In genomic region chr22:39089928-39090327, GRCh38 we compare ENCODE assay signal across 15 cellular contexts. TPM values are rescaled to one million over a fixed set of nuclear protein-coding genes. Genes with fewer than 3 reads are reported as not detected.
DNase-seq lines count a peak whose midpoint lies in the region; ATAC-seq, FAIRE-seq and TF ChIP-seq lines count a peak whose summit lies in the region.
"Had no signal": no experiment of that assay in that cellular context is flagged by ENCODE, and none has a peak within 500 bp of the region (broad histone marks: within the 10 kb centered on the region; RNA-seq: fewer than 3 reads in every experiment).

No MANE protein-coding gene starts in this region.

- H3K79me2 ChIP-seq in K562 (ENCODE audit: control insufficient read depth, insufficient read depth, low read length), result no peaks in the 10 kb centered on the region
- H3K79me2 ChIP-seq: parathyroid adenoma had no signal

- H3K4me1 ChIP-seq in K562 (replicated peaks in 1 of 2; ENCODE audit: control insufficient read depth in 2 of 2, insufficient read depth in 2 of 2, low read length in 2 of 2), result peaks cover 2 to 22% of the 10 kb centered on the region in 2 experiments; a peak in 4 of 5 replicates
- H3K4me1 ChIP-seq: adrenal gland, parathyroid adenoma, tibial artery had no signal

- H2AFZ ChIP-seq in K562 (ENCODE audit: low read depth, low read length), result no peak overlapping the region
- H2AFZ ChIP-seq: parathyroid adenoma had no signal

- H3K4me3 Mint-ChIP-seq in activated CD4-positive, alpha-beta T cell treated with anti-CD3 and anti-CD28 coated beads, Interleukin-2, amount 10 ng/mL, durations not matched to agents 7 days and 5 days, result peak overlapping the region; percentile 69
- H3K4me3 Mint-ChIP-seq: HFFc6 had no signal

- peak overlapping the region in 1 of 2 experiments; percentile 14; a peak in 1 of 4 replicates for H3K9ac ChIP-seq in K562 (ENCODE audit: insufficient read depth in 1 of 2, low read depth in 2 of 2, low read length in 2 of 2)
- H3K9ac ChIP-seq: parathyroid adenoma had no signal

- no peaks in the 10 kb centered on the region for H3K27me3 ChIP-seq in K562 (ENCODE audit: control insufficient read depth in 2 of 2, insufficient read depth in 2 of 2, low read length in 2 of 2)
- H3K27me3 ChIP-seq: adrenal gland had no signal

- BruUV-seq in K562 (replicated peaks; lab: Mats Ljungman, UMichigan), result no TSS peak

- in situ Hi-C loops in K562 (cut with MboI), result no loop called here

- POLR2A ChIA-PET in activated CD4-positive, alpha-beta T cell treated with anti-CD3 and anti-CD28 coated beads, Interleukin-2, amount 10 ng/mL, durations not matched to agents 7 days and 5 days (lab: Charles Lee), result interaction anchor here (1.7 kb wide), 1 partner anchor 12 kb away, joined by 4 read pairs; the partner anchor contains the start of gene APOBEC3G
- POLR2A ChIA-PET in K562 (lab: Yijun Ruan, JAX), result no interaction called here

- TF ChIP-seq POLR2A in K562 (conservative IDR thresholded peaks at IDR 0.05), result no peak

- CTCF ChIA-PET in activated CD4-positive, alpha-beta T cell treated with anti-CD3 and anti-CD28 coated beads, Interleukin-2, amount 10 ng/mL, durations not matched to agents 7 days and 5 days (lab: Charles Lee), result interaction anchor here (1.0 to 1.6 kb wide), 5 partner anchors 9 to 74 kb away, joined by 3 to 7 read pairs (median 3); no protein-coding TSS in a partner anchor
- CTCF ChIA-PET in K562 (lab: Yijun Ruan, JAX; ENCODE audit: low intra/inter-chr PET ratio), result no interaction called here

- no peak for TF ChIP-seq CTCF in K562 (IDR thresholded peaks at IDR 0.05 in 2 of 3, conservative IDR thresholded peaks at IDR 0.05 in 1 of 3; ENCODE audit: insufficient read depth in 2 of 3, low read depth in 1 of 3, low read length in 3 of 3)

- no peaks in the 10 kb centered on the region for H3K9me3 Mint-ChIP-seq in activated CD4-positive, alpha-beta T cell treated with anti-CD3 and anti-CD28 coated beads, Interleukin-2, amount 10 ng/mL, durations not matched to agents 7 days and 5 days
- H3K9me3 Mint-ChIP-seq: HFFc6 had no signal

- no peak overlapping the region for H3K4me2 ChIP-seq in K562 (ENCODE audit: insufficient read depth, low read length)

- no peak overlapping the region for H3K4me3 ChIP-seq in K562
- no peak overlapping the region for H3K4me3 ChIP-seq in skin epidermis
- H3K4me3 ChIP-seq: adrenal gland, tibial artery had no signal

- intact Hi-C loops in K562 (cut with micrococcal nuclease), result no loop called here

- peaks cover 35% of the 10 kb centered on the region for H3K36me3 Mint-ChIP-seq in activated CD4-positive, alpha-beta T cell treated with anti-CD3 and anti-CD28 coated beads, Interleukin-2, amount 10 ng/mL, durations not matched to agents 7 days and 5 days (ENCODE audit: low read depth)

- no peaks in the 10 kb centered on the region for H3K9me3 ChIP-seq in K562 (replicated peaks; ENCODE audit: control insufficient read depth, insufficient read depth, low read depth, low read length)
- H3K9me3 ChIP-seq: adrenal gland, tibial artery had no signal

- no peak for TF ChIP-seq RAD21 in K562 (CRISPR knock-in tag; conservative IDR thresholded peaks at IDR 0.05 in 1 of 2, IDR thresholded peaks at IDR 0.05 in 1 of 2)

- no peak for DNase-seq in activated CD4-positive, alpha-beta T cell treated with anti-CD3 and anti-CD28 coated beads, Interleukin-2, amount 10 ng/mL, durations not matched to agents 7 days and 5 days
- DNase-seq in activated CD4-positive, alpha-beta T cell treated with anti-CD3 and anti-CD28 coated beads, Interleukin-2, amount 50 U/mL, for 4 hours, result no peak
- DNase-seq in M059J (ENCODE audit: low read depth) (peak; percentile 23), K562 (ENCODE audit: extremely low read depth in 1 of 4, low spot score in 3 of 4) (peak in 2 of 4 experiments; percentile 19 to 33), GM19238 (ENCODE audit: insufficient read length, low spot score) (no peak), NCI-H2107 treated with DMSO at 0.1 percent for 48 hours (lab: John Stamatoyannopoulos, UW; ENCODE audit: unreplicated experiment) (no peak)
- DNase-seq: HFFc6, mesenchymal stem cell, OCI-M1, tibial artery had no signal

- peak overlapping the region; percentile 97 for H3K27ac Mint-ChIP-seq in activated CD4-positive, alpha-beta T cell treated with anti-CD3 and anti-CD28 coated beads, Interleukin-2, amount 10 ng/mL, durations not matched to agents 7 days and 5 days
- H3K27ac Mint-ChIP-seq: HFFc6 had no signal

- no peaks in the 10 kb centered on the region for H3K36me3 ChIP-seq in K562 (ENCODE audit: control insufficient read depth, insufficient read depth, low read length)
- H3K36me3 ChIP-seq: adrenal gland, tibial artery had no signal

- no peak overlapping the region for H3K27ac ChIP-seq in K562 (ENCODE audit: extremely low read depth, low read depth, low read length)
- H3K27ac ChIP-seq in skin epidermis, result peak overlapping the region in 16 of 21 experiments; percentile 28 to 95 (median 72)
- H3K27ac ChIP-seq: parathyroid adenoma, tibial artery had no signal

- no peaks in the 10 kb centered on the region for H3K27me3 Mint-ChIP-seq in activated CD4-positive, alpha-beta T cell treated with anti-CD3 and anti-CD28 coated beads, Interleukin-2, amount 10 ng/mL, durations not matched to agents 7 days and 5 days

- peaks cover 95% of the 10 kb centered on the region for H3K4me1 Mint-ChIP-seq in activated CD4-positive, alpha-beta T cell treated with anti-CD3 and anti-CD28 coated beads, Interleukin-2, amount 10 ng/mL, durations not matched to agents 7 days and 5 days

- H4K20me1 ChIP-seq in K562 (replicated peaks; ENCODE audit: control insufficient read depth, insufficient read depth, low read length), result no peaks in the 10 kb centered on the region

- FAIRE-seq in K562 (lab: Jason Lieb, UNC), result no peak
- FAIRE-seq: colon had no signal

- ATAC-seq in K562, result no peak
- no peak for ATAC-seq in HG03045 (IDR thresholded peaks at IDR 0.05; ENCODE audit: unreplicated experiment)

- no peak for TF ChIP-seq EP300 in K562 (IDR thresholded peaks at IDR 0.05; ENCODE audit: low read length)

- WGBS in K562 (ENCODE audit: insufficient coverage, low coverage, missing lambda C conversion rate), result 30% methylated on average over 6 of the region's 6 CpGs

- no peaks in the 10 kb centered on the region for H3K9me1 ChIP-seq in K562 (ENCODE audit: control insufficient read depth, insufficient read depth, low read length)

RNA-seq across cellular contexts. Expression of gene APOBEC3H, which starts 7.1 kb away (rescaled TPM):
- total RNA-seq in activated CD4-positive, alpha-beta T cell treated with anti-CD3 and anti-CD28 coated beads, Interleukin-2, amount 10 ng/mL, durations not matched to agents 7 days and 5 days, result 10 to 100 TPM; 46.0 to 54.3 TPM
- total RNA-seq in M059J (2014; rRNA removed; shearing (Covaris generic)), result 1.7 TPM in 1 of 2 replicates, not detected in the other
- not detected in 2 replicates for total RNA-seq in K562 (2011; cell fraction: chromatin; rRNA removed; ENCODE audit: low replicate concordance)
- not detected in 2 replicates for total RNA-seq in K562 (2011; cell fraction: nucleolus; rRNA removed)
- total RNA-seq in K562 (2011; cell fraction: nucleoplasm; rRNA removed), result not detected in 2 replicates
- total RNA-seq in K562 (2014; rRNA removed) (not detected in 2 replicates), K562 (2014; rRNA removed; fragmentation: Illumina TruSeq; extraction: Trizol) (not detected in 2 replicates), K562 (2015; rRNA removed; fragmentation: Illumina TruSeq; extraction: Trizol) (not detected in 2 replicates), K562 (2021) (not detected in 2 replicates)
- polyA plus RNA-seq in K562 (2011; rRNA removed) (not detected in 2 replicates), K562 (2014; fragmentation: Illumina TruSeq; extraction: Trizol) (not detected in 2 replicates), K562 (2014; fragmentation: Nextera tagmentation; extraction: Ambion mirVana) (under 1 TPM in 1 of 2 experiments, not detected in 1; 0.10 TPM), K562 (2014; rRNA removed) (0.21 TPM in 1 of 2 replicates, not detected in the other)
- not detected in 2 replicates for polyA plus RNA-seq in K562 (2011; cell fraction: cytosol; rRNA removed)
- polyA plus RNA-seq in K562 (2011; cell fraction: nucleus; rRNA removed), result 0.24 TPM in 2 replicates
- 0.08 TPM in 1 of 2 replicates, not detected in the other for polyA plus RNA-seq in K562 (2012)
- not detected in 2 replicates for polyA minus RNA-seq in K562 (2011; rRNA and poly(A)+ RNA removed)
- polyA minus RNA-seq in K562 (2011; cell fraction: cytosol; rRNA and poly(A)+ RNA removed), result not detected in 2 replicates
- polyA minus RNA-seq in K562 (2011; cell fraction: nucleus; rRNA and poly(A)+ RNA removed), result not detected in 2 replicates

RNA-seq across cellular contexts. Expression of gene APOBEC3G, which starts 12.9 kb away (rescaled TPM):
- 10 to 100 TPM; 89.6 to 96.4 TPM for total RNA-seq in activated CD4-positive, alpha-beta T cell treated with anti-CD3 and anti-CD28 coated beads, Interleukin-2, amount 10 ng/mL, durations not matched to agents 7 days and 5 days
- total RNA-seq in M059J (2014; rRNA removed; shearing (Covaris generic)), result 23.4 and 30.1 TPM in 2 replicates
- total RNA-seq in K562 (2011; cell fraction: chromatin; rRNA removed; ENCODE audit: low replicate concordance), result 9.8 and 25.1 TPM in 2 replicates
- 18.3 and 21.7 TPM in 2 replicates for total RNA-seq in K562 (2011; cell fraction: nucleolus; rRNA removed)
- total RNA-seq in K562 (2011; cell fraction: nucleoplasm; rRNA removed), result 14.8 and 18.6 TPM in 2 replicates
- total RNA-seq in K562 (2014; rRNA removed) (7.8 and 8.2 TPM in 2 replicates), K562 (2014; rRNA removed; fragmentation: Illumina TruSeq; extraction: Trizol) (7.1 and 7.2 TPM in 2 replicates), K562 (2015; rRNA removed; fragmentation: Illumina TruSeq; extraction: Trizol) (5.2 and 5.3 TPM in 2 replicates), K562 (2021) (6.2 and 6.6 TPM in 2 replicates)
- polyA plus RNA-seq in K562 (2011; rRNA removed) (6.8 and 12.6 TPM in 2 replicates), K562 (2014; fragmentation: Illumina TruSeq; extraction: Trizol) (9.1 and 12.0 TPM in 2 replicates), K562 (2014; fragmentation: Nextera tagmentation; extraction: Ambion mirVana) (10 to 100 TPM; 20.4 to 20.8 TPM), K562 (2014; rRNA removed) (11.4 and 14.3 TPM in 2 replicates)
- polyA plus RNA-seq in K562 (2011; cell fraction: cytosol; rRNA removed), result 6.6 and 11.1 TPM in 2 replicates
- polyA plus RNA-seq in K562 (2011; cell fraction: nucleus; rRNA removed), result 5.5 and 10.5 TPM in 2 replicates
- polyA plus RNA-seq in K562 (2012), result 6.7 and 14.8 TPM in 2 replicates
- 6.3 and 11.5 TPM in 2 replicates for polyA minus RNA-seq in K562 (2011; rRNA and poly(A)+ RNA removed)
- 4.2 and 6.1 TPM in 2 replicates for polyA minus RNA-seq in K562 (2011; cell fraction: cytosol; rRNA and poly(A)+ RNA removed)
- 6.1 and 7.0 TPM in 2 replicates for polyA minus RNA-seq in K562 (2011; cell fraction: nucleus; rRNA and poly(A)+ RNA removed)

RNA-seq across cellular contexts. Expression of gene APOBEC3F, which starts 49.3 kb away (rescaled TPM):
- 10 to 100 TPM; 27.9 to 33.8 TPM for total RNA-seq in activated CD4-positive, alpha-beta T cell treated with anti-CD3 and anti-CD28 coated beads, Interleukin-2, amount 10 ng/mL, durations not matched to agents 7 days and 5 days
- 4.8 and 6.1 TPM in 2 replicates for total RNA-seq in M059J (2014; rRNA removed; shearing (Covaris generic))
- 10.6 and 19.4 TPM in 2 replicates for total RNA-seq in K562 (2011; cell fraction: chromatin; rRNA removed; ENCODE audit: low replicate concordance)
- total RNA-seq in K562 (2011; cell fraction: nucleolus; rRNA removed), result 12.4 and 13.3 TPM in 2 replicates
- total RNA-seq in K562 (2011; cell fraction: nucleoplasm; rRNA removed), result 9.5 and 12.7 TPM in 2 replicates
- total RNA-seq in K562 (2014; rRNA removed), result 1.6 and 2.4 TPM in 2 replicates
- total RNA-seq in K562 (2014; rRNA removed; fragmentation: Illumina TruSeq; extraction: Trizol), result 0.80 and 1.1 TPM in 2 replicates
- 1.5 and 1.9 TPM in 2 replicates for total RNA-seq in K562 (2015; rRNA removed; fragmentation: Illumina TruSeq; extraction: Trizol)
- 3.3 and 5.0 TPM in 2 replicates for total RNA-seq in K562 (2021)
- polyA plus RNA-seq in K562 (2011; rRNA removed), result 1.6 TPM in 2 replicates
- polyA plus RNA-seq in K562 (2011; cell fraction: cytosol; rRNA removed), result 2.4 and 2.5 TPM in 2 replicates
- 2.4 and 2.7 TPM in 2 replicates for polyA plus RNA-seq in K562 (2011; cell fraction: nucleus; rRNA removed)
- 2.3 and 2.9 TPM in 2 replicates for polyA plus RNA-seq in K562 (2012)
- polyA plus RNA-seq in K562 (2014; fragmentation: Illumina TruSeq; extraction: Trizol), result 2.2 and 2.7 TPM in 2 replicates
- polyA plus RNA-seq in K562 (2014; fragmentation: Nextera tagmentation; extraction: Ambion mirVana), result 1 to 10 TPM; 1.4 to 2.0 TPM
- 1.7 and 4.0 TPM in 2 replicates for polyA plus RNA-seq in K562 (2014; rRNA removed)
- polyA minus RNA-seq in K562 (2011; rRNA and poly(A)+ RNA removed), result 2.8 and 3.4 TPM in 2 replicates
- 0.73 and 2.1 TPM in 2 replicates for polyA minus RNA-seq in K562 (2011; cell fraction: cytosol; rRNA and poly(A)+ RNA removed)
- 6.7 and 7.0 TPM in 2 replicates for polyA minus RNA-seq in K562 (2011; cell fraction: nucleus; rRNA and poly(A)+ RNA removed)

Comparison
In these comparisons a context has a peak if more than half of its experiments do, and no peak if none do; other contexts are left out.
1. RNA of gene APOBEC3H, which starts 7.1 kb away (total RNA-seq): 46.0 to 54.3 TPM in activated CD4-positive, alpha-beta T cell treated with anti-CD3 and anti-CD28 coated beads, Interleukin-2, amount 10 ng/mL, durations not matched to agents 7 days and 5 days; 1.7 TPM in M059J and not detected in K562; every median in the first group is over 10 times any median in the second.